Comparison of ENCODE assay signal across 8 cellular contexts in the genomic region with DNA sequence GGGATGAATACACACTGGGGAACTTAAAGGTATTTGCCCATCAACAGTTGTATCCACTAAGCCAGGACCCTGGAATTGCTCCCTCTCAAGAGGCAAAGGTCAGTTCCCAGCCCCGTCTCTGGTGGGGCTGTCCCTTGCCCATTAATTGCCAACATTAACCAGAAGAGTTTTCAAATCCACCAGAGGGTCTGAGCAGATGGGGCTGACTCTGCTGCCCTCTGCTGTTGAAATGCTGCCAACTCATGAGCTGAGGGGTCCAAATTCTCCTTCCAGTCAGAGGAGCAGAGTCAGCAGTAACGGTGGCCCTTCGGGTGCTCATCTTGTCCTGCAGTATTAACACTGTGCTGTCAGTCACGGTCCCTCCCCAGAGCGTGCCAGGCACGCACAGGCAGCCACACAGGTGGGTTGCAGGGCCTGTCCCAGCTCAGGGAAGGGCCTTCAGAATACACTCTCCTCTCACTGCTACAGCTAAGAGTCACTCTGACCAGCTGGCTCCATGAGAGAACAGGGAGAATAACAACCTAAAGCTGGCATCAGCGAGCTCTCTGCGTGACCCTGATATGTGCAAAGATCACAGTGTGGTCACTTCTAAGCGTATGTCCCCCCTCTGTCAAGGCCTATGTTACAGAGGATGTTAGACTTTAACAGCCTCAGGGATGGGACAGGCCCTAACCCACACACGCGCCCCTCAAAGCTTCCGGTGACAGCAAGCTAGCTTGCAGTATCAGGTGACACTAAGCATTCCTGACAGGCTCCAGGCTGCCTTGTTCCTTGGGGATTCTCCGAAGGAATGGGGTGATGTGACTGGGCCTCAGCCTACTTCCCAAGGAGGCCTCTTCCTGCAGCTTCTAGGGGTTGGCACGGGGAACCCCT. TPM values are rescaled to one million over a fixed set of nuclear protein-coding genes. Genes with fewer than 3 reads are reported as not detected.
DNase-seq lines count a peak whose midpoint lies in the region; ATAC-seq, FAIRE-seq and TF ChIP-seq lines count a peak whose summit lies in the region.

No MANE protein-coding gene starts in this region.

- no peaks in the 10 kb centered on the region for H3K27me3 ChIP-seq in testis

- intact Hi-C loops in testis (cut with DNase I; ENCODE audit: low total_unique reads) = no loop called here

- WGBS in testis, 2 donors = 68 to 72% methylated on average over 10 to 14 of the region's 14 CpGs

- TF ChIP-seq POLR2A in testis (IDR thresholded peaks at IDR 0.05) = no peak

- no peak for ATAC-seq in HG03039 (IDR thresholded peaks at IDR 0.05; ENCODE audit: unreplicated experiment)

- no peaks in the 10 kb centered on the region for H3K36me3 ChIP-seq in testis (ENCODE audit: low read depth, missing control alignments)

- TF ChIP-seq CTCF in fibroblast of pulmonary artery (IDR thresholded peaks at IDR 0.05; ENCODE audit: low read length, missing control alignments) = peak; percentile 92
- TF ChIP-seq CTCF in testis (IDR thresholded peaks at IDR 0.05) = peak; percentile 56 to 68 (median 62)

- peak; percentile 67 for FAIRE-seq in HTR-8/SVneo (lab: Jason Lieb, UNC)

- H3K4me3 ChIP-seq in fibroblast of pulmonary artery (replicated peaks; ENCODE audit: low read depth, low read length) = no peak overlapping the region
- H3K4me3 ChIP-seq in testis = no peak overlapping the region

- peaks cover 3% of the 10 kb centered on the region for H3K4me1 ChIP-seq in testis

- H3K27ac ChIP-seq in testis = no peak overlapping the region

- DNase-seq in ELR (ENCODE audit: low read depth) = peak; percentile 77
- DNase-seq in HTR-8/SVneo (ENCODE audit: insufficient read length, low spot score) = peak; percentile 81
- DNase-seq in RPMI7951 (ENCODE audit: low read depth) = peak; percentile 65
- peak; percentile 55 for DNase-seq in activated T-helper 1 cell treated with Interleukin-2 at 50 U/mL for 16 hours (ENCODE audit: low read depth)
- peak; percentile 74 for DNase-seq in fibroblast of pulmonary artery (ENCODE audit: low read depth)
- DNase-seq in nucleus accumbens (lab: John Stamatoyannopoulos, UW) = peak in 45 of 56 donors; percentile 7 to 83 (median 40)
- peak; percentile 84 for DNase-seq in testis

- no peaks in the 10 kb centered on the region for H3K9me3 ChIP-seq in testis

RNA-seq across cellular contexts. Expression of gene SPTBN5, which starts 10.9 kb away (rescaled TPM):
- 1.7 and 1.9 TPM in 2 replicates for total RNA-seq in RPMI7951 (2014; rRNA removed; shearing (Covaris generic))
- 1 to 10 TPM; 1.4 to 3.1 TPM for total RNA-seq in testis
- 1.4 TPM for polyA plus RNA-seq in testis (ENCODE audit: insufficient read depth, low read depth, low replicate concordance)
